3 cellular contexts compared by ENCODE assay signal in genomic region chr3:171663805-171664204, GRCh38.
TF ChIP-seq lines count a peak whose summit lies in the region.

No MANE protein-coding gene starts in this region.

TF ChIP-seq in A549, 52 proteins besides CTCF, POLR2A, EP300 and RAD21:
- TF ChIP-seq ZFP36 (IDR thresholded peaks at IDR 0.05; ENCODE audit: borderline replicate concordance, partially characterized antibody) (no peak), MAFK (IDR thresholded peaks at IDR 0.05; ENCODE audit: partially characterized antibody) (peak; percentile 70), RFX5 (IDR thresholded peaks at IDR 0.05) (no peak), ZSCAN20 (CRISPR knock-in tag; IDR thresholded peaks at IDR 0.05) (no peak), ATOH8 (CRISPR knock-in tag; IDR thresholded peaks at IDR 0.05; ENCODE audit: low read depth) (no peak), CHD2 (IDR thresholded peaks at IDR 0.05; ENCODE audit: low read length, partially characterized antibody) (no peak), RARB (CRISPR knock-in tag; IDR thresholded peaks at IDR 0.05) (no peak)

TF ChIP-seq in IMR-90, 13 proteins besides CTCF, POLR2A, EP300 and RAD21:
- TF ChIP-seq MAFK (IDR thresholded peaks at IDR 0.05; ENCODE audit: low read depth, low read length) (peak; percentile 85), MAZ (IDR thresholded peaks at IDR 0.05; ENCODE audit: borderline replicate concordance, low read depth, low read length) (no peak), NFE2L2 (IDR thresholded peaks at IDR 0.05; ENCODE audit: low read depth, low read length) (no peak)

TF ChIP-seq in endothelial cell of umbilical vein, 7 proteins besides CTCF, POLR2A, EP300 and RAD21:
- TF ChIP-seq GATA2 (IDR thresholded peaks at IDR 0.05; ENCODE audit: insufficient read depth, insufficient read length, low read depth, low read length): no peak
- TF ChIP-seq MAX (IDR thresholded peaks at IDR 0.05; ENCODE audit: insufficient read depth, insufficient read length): no peak
- no peak for TF ChIP-seq POLR2AphosphoS5 (IDR thresholded peaks at IDR 0.05; ENCODE audit: insufficient read depth, low read depth, low read length)
- TF ChIP-seq JUN (IDR thresholded peaks at IDR 0.05; ENCODE audit: borderline replicate concordance, insufficient read depth, insufficient read length, low read depth): no peak
- TF ChIP-seq MYC (IDR thresholded peaks at IDR 0.05; ENCODE audit: low read depth, low read length): no peak
- no peak for TF ChIP-seq EZH2 (IDR thresholded peaks at IDR 0.05; ENCODE audit: borderline replicate concordance, low read depth, low read length, severe bottlenecking)
- TF ChIP-seq FOS (IDR thresholded peaks at IDR 0.05; ENCODE audit: borderline replicate concordance, insufficient read depth, low read length): no peak
